In genomic region chr10:102729090-102730026, GRCh38 we compare ENCODE assay signal across 9 cellular contexts. TPM values are rescaled to one million over a fixed set of nuclear protein-coding genes. Genes with fewer than 3 reads are reported as not detected.
DNase-seq lines count a peak whose midpoint lies in the region; ATAC-seq and TF ChIP-seq lines count a peak whose summit lies in the region.
"Had no signal": no experiment of that assay in that cellular context is flagged by ENCODE, and none has a peak within 500 bp of the region (broad histone marks: within the 10 kb centered on the region; RNA-seq: fewer than 3 reads in every experiment).

No MANE protein-coding gene starts in this region.

- H3K36me3 ChIP-seq in lower lobe of right lung = peaks cover 39% of the 10 kb centered on the region

- H3K9me3 Mint-ChIP-seq in activated CD4-positive, alpha-beta T cell treated with anti-CD3 and anti-CD28 coated beads, Interleukin-2, amount 10 ng/mL, durations not matched to agents 24 days and 14 days = no peaks in the 10 kb centered on the region

- H3K4me3 Mint-ChIP-seq in activated CD4-positive, alpha-beta T cell treated with anti-CD3 and anti-CD28 coated beads, Interleukin-2, amount 10 ng/mL, durations not matched to agents 24 days and 14 days = no peak overlapping the region

- no peak overlapping the region for H3K27ac ChIP-seq in lower lobe of right lung

- TF ChIP-seq CTCF in GM10266 (IDR thresholded peaks at IDR 0.05; ENCODE audit: control insufficient read depth, insufficient read depth, low read depth, missing control alignments) (peak; percentile 89), lower lobe of right lung (IDR thresholded peaks at IDR 0.05) (peak; percentile 98)

- intact Hi-C loops in activated CD4-positive, alpha-beta T cell treated with anti-CD3 and anti-CD28 coated beads, Interleukin-2, amount 10 ng/mL, durations not matched to agents 24 days and 14 days (cut with micrococcal nuclease) = loop anchor here (5.0 kb wide), 1 partner anchor 173 kb away; no protein-coding TSS in a partner anchor
- intact Hi-C loops in lower lobe of right lung (cut with DNase I) = no loop called here

- H3K27me3 Mint-ChIP-seq in activated CD4-positive, alpha-beta T cell treated with anti-CD3 and anti-CD28 coated beads, Interleukin-2, amount 10 ng/mL, durations not matched to agents 24 days and 14 days = no peaks in the 10 kb centered on the region

- peaks cover 5% of the 10 kb centered on the region for H3K4me1 Mint-ChIP-seq in activated CD4-positive, alpha-beta T cell treated with anti-CD3 and anti-CD28 coated beads, Interleukin-2, amount 10 ng/mL, durations not matched to agents 24 days and 14 days

- H3K4me1 ChIP-seq in lower lobe of right lung = peaks cover 15% of the 10 kb centered on the region

- no peak overlapping the region for H3K4me3 ChIP-seq in lower lobe of right lung
- H3K4me3 ChIP-seq: skin epidermis had no signal

- H3K27me3 ChIP-seq in lower lobe of right lung (ENCODE audit: low read depth) = no peaks in the 10 kb centered on the region

- DNase-seq in 8988T (peak; percentile 69), GM10266 (ENCODE audit: extremely low spot score) (peak; percentile 52), NCI-H2107 (lab: John Stamatoyannopoulos, UW) (peak; percentile 0), dermis microvascular lymphatic vessel endothelial cell (ENCODE audit: low read depth in 2 of 2) (peak; percentile 64 to 83), lower lobe of right lung (peak; percentile 88)
- DNase-seq in activated CD4-positive, alpha-beta T cell treated with anti-CD3 and anti-CD28 coated beads, Interleukin-2, amount 10 ng/mL, durations not matched to agents 24 days and 14 days = peak; percentile 87
- DNase-seq in stimulated activated CD8-positive, alpha-beta memory T cell treated with anti-CD3 and anti-CD28 coated beads, Interleukin-15, amount 100 ng/mL, for 48 hours (ENCODE audit: low read depth in 2 of 2) = peak; percentile 32 to 45

- ATAC-seq in lower lobe of right lung (peak; percentile 94 to 95), HG03108 (IDR thresholded peaks at IDR 0.05; ENCODE audit: unreplicated experiment) (no peak)

- H3K9me3 ChIP-seq in lower lobe of right lung = no peaks in the 10 kb centered on the region

- H3K36me3 Mint-ChIP-seq in activated CD4-positive, alpha-beta T cell treated with anti-CD3 and anti-CD28 coated beads, Interleukin-2, amount 10 ng/mL, durations not matched to agents 24 days and 14 days (ENCODE audit: low read depth) = peaks cover 34% of the 10 kb centered on the region

- H3K27ac Mint-ChIP-seq in activated CD4-positive, alpha-beta T cell treated with anti-CD3 and anti-CD28 coated beads, Interleukin-2, amount 10 ng/mL, durations not matched to agents 24 days and 14 days = no peak overlapping the region

RNA-seq across cellular contexts. Expression of gene WBP1L, which starts 14.4 kb away (rescaled TPM):
- 15.6 and 15.8 TPM in 2 replicates for total RNA-seq in activated CD4-positive, alpha-beta T cell treated with anti-CD3 and anti-CD28 coated beads, Interleukin-2, amount 10 ng/mL, durations not matched to agents 24 days and 14 days
- total RNA-seq in dermis microvascular lymphatic vessel endothelial cell (35.8 and 81.3 TPM in 2 replicates), lower lobe of right lung (44.5 TPM)

RNA-seq across cellular contexts. Expression of gene SFXN2, which starts 14.9 kb away (rescaled TPM):
- total RNA-seq in activated CD4-positive, alpha-beta T cell treated with anti-CD3 and anti-CD28 coated beads, Interleukin-2, amount 10 ng/mL, durations not matched to agents 24 days and 14 days = 38.7 TPM in 2 replicates
- total RNA-seq in dermis microvascular lymphatic vessel endothelial cell = 6.8 and 6.9 TPM in 2 replicates
- total RNA-seq in lower lobe of right lung = 10.0 TPM

RNA-seq across cellular contexts. Expression of gene ARL3, which starts 15.2 kb away (rescaled TPM):
- total RNA-seq in activated CD4-positive, alpha-beta T cell treated with anti-CD3 and anti-CD28 coated beads, Interleukin-2, amount 10 ng/mL, durations not matched to agents 24 days and 14 days = 6.3 and 6.4 TPM in 2 replicates
- total RNA-seq in dermis microvascular lymphatic vessel endothelial cell = 3.2 and 4.4 TPM in 2 replicates
- total RNA-seq in lower lobe of right lung = 7.3 TPM

Comparison
In these comparisons a context has a peak if more than half of its experiments do, and no peak if none do; other contexts are left out.
1. DNase-seq: peak in every context shown above with its lines; median percentile 88 in lower lobe of right lung; 87 in activated CD4-positive, alpha-beta T cell treated with anti-CD3 and anti-CD28 coated beads, Interleukin-2, amount 10 ng/mL, durations not matched to agents 24 days and 14 days; 74 in dermis microvascular lymphatic vessel endothelial cell; 69 in 8988T; 52 in GM10266; 38 in stimulated activated CD8-positive, alpha-beta memory T cell treated with anti-CD3 and anti-CD28 coated beads, Interleukin-15, amount 100 ng/mL, for 48 hours; 0 in NCI-H2107.